1 cellular context compared by ENCODE assay signal in the genomic region with DNA sequence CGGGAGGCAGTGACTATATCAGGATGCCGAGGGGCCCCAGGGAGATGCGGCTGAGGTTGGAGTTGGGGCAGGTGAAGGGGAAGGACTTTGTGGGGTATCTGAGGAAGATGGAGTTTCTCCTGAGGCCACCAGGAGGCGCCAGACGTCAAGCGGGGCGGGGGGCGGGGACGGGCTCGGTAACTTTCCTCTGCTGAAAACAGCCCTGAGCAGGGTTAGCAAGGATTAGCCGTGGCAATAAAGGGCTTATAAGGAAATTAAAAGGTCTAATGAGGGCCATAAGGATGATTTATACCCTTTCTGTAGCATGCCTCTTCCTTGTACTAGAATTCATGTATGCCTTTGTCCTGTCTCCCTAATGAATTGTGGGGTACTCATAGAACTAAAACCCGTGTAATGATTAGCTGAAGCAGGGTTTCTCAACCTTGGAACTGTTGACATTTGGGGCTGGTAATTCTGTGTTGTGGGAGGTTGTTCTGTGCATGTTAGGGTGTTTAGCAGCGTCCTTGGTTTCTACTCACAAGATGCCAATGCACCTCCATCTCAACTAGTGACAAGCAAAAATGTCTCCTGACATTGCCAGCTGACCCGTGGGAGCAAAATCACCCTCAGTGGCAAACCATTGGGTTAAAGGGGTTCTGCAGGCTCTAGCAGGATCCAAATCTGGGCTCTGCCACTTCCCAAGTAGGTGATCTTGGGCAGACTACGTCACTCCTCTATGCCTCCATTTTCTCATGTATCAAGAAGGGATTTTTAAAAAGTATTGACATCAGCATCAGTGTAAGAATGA.
TF ChIP-seq lines count a peak whose summit lies in the region.

No MANE protein-coding gene starts in this region.

TF ChIP-seq in HepG2, 621 proteins besides CTCF, POLR2A, EP300 and RAD21 (continued from another document and continues in another):
- TF ChIP-seq, protein P1, sequence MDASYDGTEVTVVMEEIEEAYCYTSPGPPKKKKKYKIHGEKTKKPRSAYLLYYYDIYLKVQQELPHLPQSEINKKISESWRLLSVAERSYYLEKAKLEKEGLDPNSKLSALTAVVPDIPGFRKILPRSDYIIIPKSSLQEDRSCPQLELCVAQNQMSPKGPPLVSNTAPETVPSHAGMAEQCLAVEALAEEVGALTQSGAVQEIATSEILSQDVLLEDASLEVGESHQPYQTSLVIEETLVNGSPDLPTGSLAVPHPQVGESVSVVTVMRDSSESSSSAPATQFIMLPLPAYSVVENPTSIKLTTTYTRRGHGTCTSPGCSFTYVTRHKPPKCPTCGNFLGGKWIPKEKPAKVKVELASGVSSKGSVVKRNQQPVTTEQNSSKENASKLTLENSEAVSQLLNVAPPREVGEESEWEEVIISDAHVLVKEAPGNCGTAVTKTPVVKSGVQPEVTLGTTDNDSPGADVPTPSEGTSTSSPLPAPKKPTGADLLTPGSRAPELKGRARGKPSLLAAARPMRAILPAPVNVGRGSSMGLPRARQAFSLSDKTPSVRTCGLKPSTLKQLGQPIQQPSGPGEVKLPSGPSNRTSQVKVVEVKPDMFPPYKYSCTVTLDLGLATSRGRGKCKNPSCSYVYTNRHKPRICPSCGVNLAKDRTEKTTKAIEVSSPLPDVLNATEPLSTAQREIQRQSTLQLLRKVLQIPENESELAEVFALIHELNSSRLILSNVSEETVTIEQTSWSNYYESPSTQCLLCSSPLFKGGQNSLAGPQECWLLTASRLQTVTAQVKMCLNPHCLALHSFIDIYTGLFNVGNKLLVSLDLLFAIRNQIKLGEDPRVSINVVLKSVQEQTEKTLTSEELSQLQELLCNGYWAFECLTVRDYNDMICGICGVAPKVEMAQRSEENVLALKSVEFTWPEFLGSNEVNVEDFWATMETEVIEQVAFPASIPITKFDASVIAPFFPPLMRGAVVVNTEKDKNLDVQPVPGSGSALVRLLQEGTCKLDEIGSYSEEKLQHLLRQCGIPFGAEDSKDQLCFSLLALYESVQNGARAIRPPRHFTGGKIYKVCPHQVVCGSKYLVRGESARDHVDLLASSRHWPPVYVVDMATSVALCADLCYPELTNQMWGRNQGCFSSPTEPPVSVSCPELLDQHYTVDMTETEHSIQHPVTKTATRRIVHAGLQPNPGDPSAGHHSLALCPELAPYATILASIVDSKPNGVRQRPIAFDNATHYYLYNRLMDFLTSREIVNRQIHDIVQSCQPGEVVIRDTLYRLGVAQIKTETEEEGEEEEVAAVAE (CRISPR knock-in tag; IDR thresholded peaks at IDR 0.05; ENCODE audit: borderline replicate concordance), result no peak; the same call in none of the 2 replicates
- TF ChIP-seq, protein P2, sequence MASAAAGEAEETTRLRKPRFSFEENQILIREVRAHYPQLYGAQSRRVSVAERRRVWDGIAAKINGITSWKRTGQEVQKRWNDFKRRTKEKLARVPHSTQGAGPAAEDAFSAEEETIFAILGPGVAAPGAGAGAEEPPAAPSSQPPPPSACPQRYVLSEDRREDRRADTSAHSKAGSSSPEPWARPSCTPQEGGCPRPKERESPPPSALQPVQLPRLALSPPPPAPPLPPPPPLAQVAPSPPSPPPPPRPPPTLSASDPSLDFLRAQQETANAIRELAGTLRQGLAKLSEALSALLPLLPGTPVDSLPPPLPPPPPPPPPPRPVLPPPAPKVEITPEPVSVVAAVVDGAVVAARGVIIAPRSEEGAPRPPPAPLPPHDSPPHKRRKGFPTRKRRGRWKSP (CRISPR knock-in tag; IDR thresholded peaks at IDR 0.05), result peak; percentile 59
- TF ChIP-seq ZNF556 (CRISPR knock-in tag; IDR thresholded peaks at IDR 0.05; ENCODE audit: borderline replicate concordance) (peak; percentile 87), EEA1 (CRISPR knock-in tag; IDR thresholded peaks at IDR 0.05; ENCODE audit: borderline replicate concordance) (no peak), HNRNPLL (IDR thresholded peaks at IDR 0.05; ENCODE audit: low read depth, low read length, poor library complexity, severe bottlenecking) (no peak), ELF1 (CRISPR knock-in tag; IDR thresholded peaks at IDR 0.05) (peak; percentile 57), ZNF557 (CRISPR knock-in tag; IDR thresholded peaks at IDR 0.05) (0 out of 2 replicates have a peak, but pooled peaks have one; percentile 95), MTA1 (CRISPR knock-in tag; IDR thresholded peaks at IDR 0.05; ENCODE audit: borderline replicate concordance) (peak; percentile 34; the same call in 1 of the 2 replicates), CAMTA2 (CRISPR knock-in tag; IDR thresholded peaks at IDR 0.05; ENCODE audit: borderline replicate concordance) (no peak; the same call in 1 of the 2 replicates), NFKBIZ (CRISPR knock-in tag; IDR thresholded peaks at IDR 0.05) (no peak; the same call in 1 of the 2 replicates), FLYWCH1 (CRISPR knock-in tag; IDR thresholded peaks at IDR 0.05) (no peak), ZSCAN22 (CRISPR knock-in tag; IDR thresholded peaks at IDR 0.05) (no peak), TBL1XR1 (IDR thresholded peaks at IDR 0.05; ENCODE audit: borderline replicate concordance, low read length, partially characterized antibody) (peak; percentile 80), ARID2 (CRISPR knock-in tag; IDR thresholded peaks at IDR 0.05; ENCODE audit: borderline replicate concordance) (no peak), MEIS1 (CRISPR knock-in tag; IDR thresholded peaks at IDR 0.05; ENCODE audit: borderline replicate concordance) (peak; percentile 72; the same call in 1 of the 2 replicates), ZNF839 (CRISPR knock-in tag; IDR thresholded peaks at IDR 0.05; ENCODE audit: borderline replicate concordance) (no peak), ZC3H13 (CRISPR knock-in tag; IDR thresholded peaks at IDR 0.05) (no peak), ZNF883 (CRISPR knock-in tag; IDR thresholded peaks at IDR 0.05; ENCODE audit: not compliant biosample characterization) (no peak), TCF12 (IDR thresholded peaks at IDR 0.05) (no peak), TCF12 (CRISPR knock-in tag; IDR thresholded peaks at IDR 0.05) (no peak), KLF13 (CRISPR knock-in tag; IDR thresholded peaks at IDR 0.05) (no peak), SALL1 (CRISPR knock-in tag; IDR thresholded peaks at IDR 0.05) (peak; percentile 61), MBNL3 (CRISPR knock-in tag; conservative IDR thresholded peaks at IDR 0.05) (no peak), ZNF367 (CRISPR knock-in tag; IDR thresholded peaks at IDR 0.05; ENCODE audit: borderline replicate concordance) (no peak), ZSCAN30 (CRISPR knock-in tag; IDR thresholded peaks at IDR 0.05) (no peak; the same call in 1 of the 2 replicates)
- TF ChIP-seq, protein P3, sequence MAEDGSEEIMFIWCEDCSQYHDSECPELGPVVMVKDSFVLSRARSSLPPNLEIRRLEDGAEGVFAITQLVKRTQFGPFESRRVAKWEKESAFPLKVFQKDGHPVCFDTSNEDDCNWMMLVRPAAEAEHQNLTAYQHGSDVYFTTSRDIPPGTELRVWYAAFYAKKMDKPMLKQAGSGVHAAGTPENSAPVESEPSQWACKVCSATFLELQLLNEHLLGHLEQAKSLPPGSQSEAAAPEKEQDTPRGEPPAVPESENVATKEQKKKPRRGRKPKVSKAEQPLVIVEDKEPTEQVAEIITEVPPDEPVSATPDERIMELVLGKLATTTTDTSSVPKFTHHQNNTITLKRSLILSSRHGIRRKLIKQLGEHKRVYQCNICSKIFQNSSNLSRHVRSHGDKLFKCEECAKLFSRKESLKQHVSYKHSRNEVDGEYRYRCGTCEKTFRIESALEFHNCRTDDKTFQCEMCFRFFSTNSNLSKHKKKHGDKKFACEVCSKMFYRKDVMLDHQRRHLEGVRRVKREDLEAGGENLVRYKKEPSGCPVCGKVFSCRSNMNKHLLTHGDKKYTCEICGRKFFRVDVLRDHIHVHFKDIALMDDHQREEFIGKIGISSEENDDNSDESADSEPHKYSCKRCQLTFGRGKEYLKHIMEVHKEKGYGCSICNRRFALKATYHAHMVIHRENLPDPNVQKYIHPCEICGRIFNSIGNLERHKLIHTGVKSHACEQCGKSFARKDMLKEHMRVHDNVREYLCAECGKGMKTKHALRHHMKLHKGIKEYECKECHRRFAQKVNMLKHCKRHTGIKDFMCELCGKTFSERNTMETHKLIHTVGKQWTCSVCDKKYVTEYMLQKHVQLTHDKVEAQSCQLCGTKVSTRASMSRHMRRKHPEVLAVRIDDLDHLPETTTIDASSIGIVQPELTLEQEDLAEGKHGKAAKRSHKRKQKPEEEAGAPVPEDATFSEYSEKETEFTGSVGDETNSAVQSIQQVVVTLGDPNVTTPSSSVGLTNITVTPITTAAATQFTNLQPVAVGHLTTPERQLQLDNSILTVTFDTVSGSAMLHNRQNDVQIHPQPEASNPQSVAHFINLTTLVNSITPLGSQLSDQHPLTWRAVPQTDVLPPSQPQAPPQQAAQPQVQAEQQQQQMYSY (CRISPR knock-in tag; IDR thresholded peaks at IDR 0.05), result no peak
- TF ChIP-seq, protein P4, sequence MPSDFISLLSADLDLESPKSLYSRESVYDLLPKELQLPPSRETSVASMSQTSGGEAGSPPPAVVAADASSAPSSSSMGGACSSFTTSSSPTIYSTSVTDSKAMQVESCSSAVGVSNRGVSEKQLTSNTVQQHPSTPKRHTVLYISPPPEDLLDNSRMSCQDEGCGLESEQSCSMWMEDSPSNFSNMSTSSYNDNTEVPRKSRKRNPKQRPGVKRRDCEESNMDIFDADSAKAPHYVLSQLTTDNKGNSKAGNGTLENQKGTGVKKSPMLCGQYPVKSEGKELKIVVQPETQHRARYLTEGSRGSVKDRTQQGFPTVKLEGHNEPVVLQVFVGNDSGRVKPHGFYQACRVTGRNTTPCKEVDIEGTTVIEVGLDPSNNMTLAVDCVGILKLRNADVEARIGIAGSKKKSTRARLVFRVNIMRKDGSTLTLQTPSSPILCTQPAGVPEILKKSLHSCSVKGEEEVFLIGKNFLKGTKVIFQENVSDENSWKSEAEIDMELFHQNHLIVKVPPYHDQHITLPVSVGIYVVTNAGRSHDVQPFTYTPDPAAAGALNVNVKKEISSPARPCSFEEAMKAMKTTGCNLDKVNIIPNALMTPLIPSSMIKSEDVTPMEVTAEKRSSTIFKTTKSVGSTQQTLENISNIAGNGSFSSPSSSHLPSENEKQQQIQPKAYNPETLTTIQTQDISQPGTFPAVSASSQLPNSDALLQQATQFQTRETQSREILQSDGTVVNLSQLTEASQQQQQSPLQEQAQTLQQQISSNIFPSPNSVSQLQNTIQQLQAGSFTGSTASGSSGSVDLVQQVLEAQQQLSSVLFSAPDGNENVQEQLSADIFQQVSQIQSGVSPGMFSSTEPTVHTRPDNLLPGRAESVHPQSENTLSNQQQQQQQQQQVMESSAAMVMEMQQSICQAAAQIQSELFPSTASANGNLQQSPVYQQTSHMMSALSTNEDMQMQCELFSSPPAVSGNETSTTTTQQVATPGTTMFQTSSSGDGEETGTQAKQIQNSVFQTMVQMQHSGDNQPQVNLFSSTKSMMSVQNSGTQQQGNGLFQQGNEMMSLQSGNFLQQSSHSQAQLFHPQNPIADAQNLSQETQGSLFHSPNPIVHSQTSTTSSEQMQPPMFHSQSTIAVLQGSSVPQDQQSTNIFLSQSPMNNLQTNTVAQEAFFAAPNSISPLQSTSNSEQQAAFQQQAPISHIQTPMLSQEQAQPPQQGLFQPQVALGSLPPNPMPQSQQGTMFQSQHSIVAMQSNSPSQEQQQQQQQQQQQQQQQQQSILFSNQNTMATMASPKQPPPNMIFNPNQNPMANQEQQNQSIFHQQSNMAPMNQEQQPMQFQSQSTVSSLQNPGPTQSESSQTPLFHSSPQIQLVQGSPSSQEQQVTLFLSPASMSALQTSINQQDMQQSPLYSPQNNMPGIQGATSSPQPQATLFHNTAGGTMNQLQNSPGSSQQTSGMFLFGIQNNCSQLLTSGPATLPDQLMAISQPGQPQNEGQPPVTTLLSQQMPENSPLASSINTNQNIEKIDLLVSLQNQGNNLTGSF (CRISPR knock-in tag; IDR thresholded peaks at IDR 0.05), result peak; percentile 57; the same call in 1 of the 2 replicates
- TF ChIP-seq, protein P5, sequence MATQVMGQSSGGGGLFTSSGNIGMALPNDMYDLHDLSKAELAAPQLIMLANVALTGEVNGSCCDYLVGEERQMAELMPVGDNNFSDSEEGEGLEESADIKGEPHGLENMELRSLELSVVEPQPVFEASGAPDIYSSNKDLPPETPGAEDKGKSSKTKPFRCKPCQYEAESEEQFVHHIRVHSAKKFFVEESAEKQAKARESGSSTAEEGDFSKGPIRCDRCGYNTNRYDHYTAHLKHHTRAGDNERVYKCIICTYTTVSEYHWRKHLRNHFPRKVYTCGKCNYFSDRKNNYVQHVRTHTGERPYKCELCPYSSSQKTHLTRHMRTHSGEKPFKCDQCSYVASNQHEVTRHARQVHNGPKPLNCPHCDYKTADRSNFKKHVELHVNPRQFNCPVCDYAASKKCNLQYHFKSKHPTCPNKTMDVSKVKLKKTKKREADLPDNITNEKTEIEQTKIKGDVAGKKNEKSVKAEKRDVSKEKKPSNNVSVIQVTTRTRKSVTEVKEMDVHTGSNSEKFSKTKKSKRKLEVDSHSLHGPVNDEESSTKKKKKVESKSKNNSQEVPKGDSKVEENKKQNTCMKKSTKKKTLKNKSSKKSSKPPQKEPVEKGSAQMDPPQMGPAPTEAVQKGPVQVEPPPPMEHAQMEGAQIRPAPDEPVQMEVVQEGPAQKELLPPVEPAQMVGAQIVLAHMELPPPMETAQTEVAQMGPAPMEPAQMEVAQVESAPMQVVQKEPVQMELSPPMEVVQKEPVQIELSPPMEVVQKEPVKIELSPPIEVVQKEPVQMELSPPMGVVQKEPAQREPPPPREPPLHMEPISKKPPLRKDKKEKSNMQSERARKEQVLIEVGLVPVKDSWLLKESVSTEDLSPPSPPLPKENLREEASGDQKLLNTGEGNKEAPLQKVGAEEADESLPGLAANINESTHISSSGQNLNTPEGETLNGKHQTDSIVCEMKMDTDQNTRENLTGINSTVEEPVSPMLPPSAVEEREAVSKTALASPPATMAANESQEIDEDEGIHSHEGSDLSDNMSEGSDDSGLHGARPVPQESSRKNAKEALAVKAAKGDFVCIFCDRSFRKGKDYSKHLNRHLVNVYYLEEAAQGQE (IDR thresholded peaks at IDR 0.05; ENCODE audit: borderline replicate concordance in 1 of 2, low read depth in 1 of 2, low read length in 2 of 2), result no peak
- TF ChIP-seq, protein P6, sequence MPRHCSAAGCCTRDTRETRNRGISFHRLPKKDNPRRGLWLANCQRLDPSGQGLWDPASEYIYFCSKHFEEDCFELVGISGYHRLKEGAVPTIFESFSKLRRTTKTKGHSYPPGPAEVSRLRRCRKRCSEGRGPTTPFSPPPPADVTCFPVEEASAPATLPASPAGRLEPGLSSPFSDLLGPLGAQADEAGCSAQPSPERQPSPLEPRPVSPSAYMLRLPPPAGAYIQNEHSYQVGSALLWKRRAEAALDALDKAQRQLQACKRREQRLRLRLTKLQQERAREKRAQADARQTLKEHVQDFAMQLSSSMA (CRISPR knock-in tag; IDR thresholded peaks at IDR 0.05), result no peak
- TF ChIP-seq, protein P7, sequence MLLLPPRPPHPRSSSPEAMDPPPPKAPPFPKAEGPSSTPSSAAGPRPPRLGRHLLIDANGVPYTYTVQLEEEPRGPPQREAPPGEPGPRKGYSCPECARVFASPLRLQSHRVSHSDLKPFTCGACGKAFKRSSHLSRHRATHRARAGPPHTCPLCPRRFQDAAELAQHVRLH (CRISPR knock-in tag; IDR thresholded peaks at IDR 0.05; ENCODE audit: borderline replicate concordance, low read depth), result peak; percentile 79
- TF ChIP-seq, protein P8, sequence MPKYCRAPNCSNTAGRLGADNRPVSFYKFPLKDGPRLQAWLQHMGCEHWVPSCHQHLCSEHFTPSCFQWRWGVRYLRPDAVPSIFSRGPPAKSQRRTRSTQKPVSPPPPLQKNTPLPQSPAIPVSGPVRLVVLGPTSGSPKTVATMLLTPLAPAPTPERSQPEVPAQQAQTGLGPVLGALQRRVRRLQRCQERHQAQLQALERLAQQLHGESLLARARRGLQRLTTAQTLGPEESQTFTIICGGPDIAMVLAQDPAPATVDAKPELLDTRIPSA (CRISPR knock-in tag; IDR thresholded peaks at IDR 0.05; ENCODE audit: borderline replicate concordance), result no peak; the same call in 1 of the 2 replicates
